In the genomic region with DNA sequence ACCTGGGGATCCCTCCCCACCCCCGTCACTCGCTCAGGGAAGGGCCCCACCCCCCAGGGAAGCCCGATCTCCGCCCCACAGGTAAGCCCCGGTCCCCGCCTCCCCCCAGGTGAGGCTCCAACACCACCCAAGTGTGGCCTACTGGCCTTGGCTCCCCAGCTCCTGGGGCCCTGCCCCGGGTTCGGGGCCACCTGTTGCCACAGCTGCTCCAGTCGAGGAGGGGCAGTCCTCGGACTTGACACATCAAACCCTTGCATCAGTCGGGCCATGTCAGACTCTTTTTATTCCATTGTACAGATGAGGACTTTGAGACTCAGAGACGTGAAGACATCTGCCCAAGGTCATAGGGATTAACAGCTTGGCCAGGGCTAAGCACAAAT, we compare ENCODE assay signal across 8 cellular contexts. TPM values are rescaled to one million over a fixed set of nuclear protein-coding genes. Genes with fewer than 3 reads are reported as not detected.
DNase-seq lines count a peak whose midpoint lies in the region; ATAC-seq, FAIRE-seq and TF ChIP-seq lines count a peak whose summit lies in the region.

No MANE protein-coding gene starts in this region.

- no peak overlapping the region for H2AK5ac ChIP-seq in H1 (ENCODE audit: low read depth, low read length)

- TF ChIP-seq EP300 in H1 (IDR thresholded peaks at IDR 0.05; ENCODE audit: borderline replicate concordance in 1 of 2, low read depth in 2 of 2, low read length in 2 of 2), result no peak

- no peak overlapping the region for H3K27ac ChIP-seq in H1 (ENCODE audit: low read depth, low read length)

- H3K23me2 ChIP-seq in H1 (ENCODE audit: low read depth, low read length), result peaks cover 8% of the 10 kb centered on the region; the same call in 1 of the 2 replicates

- TF ChIP-seq CTCF in GM06990 (IDR thresholded peaks at IDR 0.05; ENCODE audit: insufficient read depth, low read length, poor library complexity, severe bottlenecking) (no peak), H1 (IDR thresholded peaks at IDR 0.05; ENCODE audit: control extremely low read depth in 1 of 3, insufficient read depth in 1 of 3, low read depth in 1 of 3, low read length in 3 of 3) (no peak)

- H3K36me3 ChIP-seq in GM06990 (ENCODE audit: control insufficient read depth, insufficient read depth, low read length), result no peaks in the 10 kb centered on the region; the same call in 1 of the 2 replicates
- peaks cover 0 to 4% (median 0%) of the 10 kb centered on the region in 4 experiments; a peak in 1 of 8 replicates for H3K36me3 ChIP-seq in H1 (ENCODE audit: control insufficient read depth in 2 of 4, insufficient read depth in 4 of 4, low read length in 3 of 4)

- peak overlapping the region in 3 of 4 experiments; percentile 1 to 47 (median 8); a peak in 3 of 7 replicates for H3K9ac ChIP-seq in H1 (replicated peaks in 1 of 4; ENCODE audit: extremely low read depth in 1 of 4, low read depth in 3 of 4, low read length in 3 of 4)

- H3K27me3 Mint-ChIP-seq in T-cell (no peaks in the 10 kb centered on the region), naive B cell (no peaks in the 10 kb centered on the region)

- H3K14ac ChIP-seq in H1 (ENCODE audit: insufficient read length), result no peak overlapping the region

- peak overlapping the region; percentile 22 for H4K5ac ChIP-seq in H1 (ENCODE audit: insufficient read length, low read depth, low read length)

- peak overlapping the region; percentile 83 for H3K4me3 ChIP-seq in GM06990 (replicated peaks; ENCODE audit: low read depth, low read length)
- H3K4me3 ChIP-seq in H1 (ENCODE audit: extremely low read depth in 1 of 4, insufficient read depth in 2 of 4, low read depth in 3 of 4, low read length in 4 of 4), result peak overlapping the region; percentile 81 to 85 (median 82)

- H2BK12ac ChIP-seq in H1 (ENCODE audit: low read depth, low read length), result 0 out of 2 replicates have a peak overlapping the region, but pooled peaks have one; percentile 27

- H2BK20ac ChIP-seq in H1 (ENCODE audit: low read length), result no peak overlapping the region

- no peaks in the 10 kb centered on the region for H3K9me3 Mint-ChIP-seq in T-cell
- no peaks in the 10 kb centered on the region for H3K9me3 Mint-ChIP-seq in naive B cell

- H3K27ac Mint-ChIP-seq in T-cell (peak overlapping the region; percentile 15 to 68), naive B cell (peak overlapping the region in 2 of 6 donors; percentile 20 to 90)

- peaks cover 3% of the 10 kb centered on the region; the same call in 1 of the 2 replicates for H3K79me1 ChIP-seq in H1 (ENCODE audit: low read depth, low read length)

- no peak overlapping the region for H2AFZ ChIP-seq in H1 (ENCODE audit: low read length)

- POLR2A ChIA-PET in T-cell (lab: Charles Lee), result no interaction called here
- POLR2A ChIA-PET in H1 (lab: Charles Lee; ENCODE audit: partially characterized antibody), result interaction anchor here (1.0 to 2.5 kb wide), 4 partner anchors 14 to 56 kb away, joined by 3 to 7 read pairs (median 4); no protein-coding TSS in a partner anchor

- no peaks in the 10 kb centered on the region for H4K20me1 ChIP-seq in H1 (replicated peaks in 1 of 2; ENCODE audit: control insufficient read depth in 1 of 2, insufficient read depth in 2 of 2, low read length in 2 of 2)

- H3K9me3 ChIP-seq in H1 (ENCODE audit: insufficient read depth in 2 of 2, low read depth in 1 of 2, low read length in 1 of 2), result no peaks in the 10 kb centered on the region

- no peak for DNase-seq in GM06990 (ENCODE audit: extremely low read depth, insufficient read length)
- peak in 15 of 34 experiments; percentile 8 to 42 (median 24) for DNase-seq in T-cell
- no peak for DNase-seq in H1 (ENCODE audit: low read depth in 1 of 2, low spot score in 2 of 2)
- no peak for DNase-seq in naive B cell
- no peak for DNase-seq in iPS-NIHi11 (ENCODE audit: low spot score)
- no peak for DNase-seq in AG20443 (ENCODE audit: low spot score)
- DNase-seq in occipital lobe (lab: John Stamatoyannopoulos, UW), result no peak

- no peak overlapping the region for H3K56ac ChIP-seq in H1 (replicated peaks; ENCODE audit: insufficient read length, low read depth, low read length)

- peak overlapping the region; percentile 69 for H4K8ac ChIP-seq in H1 (ENCODE audit: extremely low read depth, insufficient read depth, low read length)

- no peak for TF ChIP-seq POLR2A in H1 (IDR thresholded peaks at IDR 0.05; ENCODE audit: control extremely low read depth in 1 of 2, low read depth in 2 of 2, low read length in 2 of 2)

- CTCF ChIA-PET in T-cell (lab: Charles Lee), result interaction anchor here in 1 of 2 donors (0.9 kb wide), 1 partner anchor 20 kb away, joined by 4 read pairs; no protein-coding TSS in a partner anchor
- CTCF ChIA-PET in H1 (lab: Charles Lee; ENCODE audit: partially characterized antibody), result interaction anchor here (0.5 to 1.6 kb wide), 10 partner anchors 18 to 566 kb away, joined by 3 to 11 read pairs (median 3); no protein-coding TSS in a partner anchor

- FAIRE-seq in H1 (lab: Jason Lieb, UNC), result no peak

- no peak overlapping the region for H2BK15ac ChIP-seq in H1 (ENCODE audit: low read length)

- no peaks in the 10 kb centered on the region for H3K27me3 ChIP-seq in GM06990 (replicated peaks; ENCODE audit: control insufficient read depth, insufficient read depth, low read length)
- H3K27me3 ChIP-seq in H1 (replicated peaks in 1 of 4; ENCODE audit: control insufficient read depth in 3 of 4, extremely low read depth in 1 of 4, insufficient read depth in 3 of 4, low read length in 3 of 4), result peaks cover 0 to 4% (median 3%) of the 10 kb centered on the region in 4 experiments; a peak in 3 of 7 replicates

- no peak overlapping the region for H4K91ac ChIP-seq in H1 (replicated peaks; ENCODE audit: insufficient read length, low read length)

- H3K36me3 Mint-ChIP-seq in T-cell, result peaks cover 13% of the 10 kb centered on the region
- H3K36me3 Mint-ChIP-seq in naive B cell, result no peaks in the 10 kb centered on the region

- TF ChIP-seq RAD21 in H1 (IDR thresholded peaks at IDR 0.05 in 1 of 2, conservative IDR thresholded peaks at IDR 0.05 in 1 of 2; ENCODE audit: low read depth in 2 of 2, low read length in 2 of 2), result no peak

- H3K4me3 Mint-ChIP-seq in T-cell (peak overlapping the region; percentile 77 to 83 (median 81)), naive B cell (peak overlapping the region; percentile 74 to 91 (median 86))

- H3K18ac ChIP-seq in H1 (ENCODE audit: extremely low read depth, low read length), result peak overlapping the region; percentile 95; the same call in 1 of the 2 replicates

- H3K23ac ChIP-seq in H1 (ENCODE audit: insufficient read length), result no peak overlapping the region

- H3K4me1 ChIP-seq in H1 (replicated peaks in 1 of 4; ENCODE audit: control insufficient read depth in 3 of 4, insufficient read depth in 4 of 4, low read length in 3 of 4), result peaks cover 0 to 6% (median under 1%) of the 10 kb centered on the region in 4 experiments; a peak in 2 of 7 replicates

- H2BK5ac ChIP-seq in H1 (ENCODE audit: low read depth, low read length), result no peak overlapping the region

- WGBS in H1 (ENCODE audit: extremely low coverage in 1 of 2, insufficient coverage in 1 of 2, insufficient read length in 1 of 2, insufficient replicate concordance in 2 of 2, low coverage in 1 of 2, low lambda C conversion rate in 2 of 2, missing lambda C conversion rate in 1 of 2), 2 experiments, result 46% methylated on average over 6 of the region's 12 CpGs; no CpG with 5 or more reads in 1 of the 2 experiments

- H3K4me1 Mint-ChIP-seq in T-cell (peaks cover 14 to 25% (median 17%) of the 10 kb centered on the region in 3 donors), naive B cell (peaks cover 10 to 13% (median 12%) of the 10 kb centered on the region in 3 donors)

- peak overlapping the region; percentile 55 to 68 for H3K4me2 ChIP-seq in H1 (ENCODE audit: insufficient read depth in 1 of 2, low read depth in 2 of 2, low read length in 2 of 2)

- H3K4ac ChIP-seq in H1 (replicated peaks; ENCODE audit: insufficient read length, low read depth, low read length), result no peak overlapping the region

- H2BK120ac ChIP-seq in H1 (replicated peaks; ENCODE audit: low read depth, low read length), result no peak overlapping the region

- peak; percentile 27 for ATAC-seq in HG02973 (IDR thresholded peaks at IDR 0.05; ENCODE audit: unreplicated experiment)
- peak; percentile 39 to 55 (median 50) for ATAC-seq in T-cell (replicated peaks in 1 of 4)
- peak; percentile 11 to 15 for ATAC-seq in naive B cell (ENCODE audit: low read depth in 2 of 2)

- no peaks in the 10 kb centered on the region for H3K79me2 ChIP-seq in H1 (ENCODE audit: control insufficient read depth in 1 of 2, insufficient read depth in 2 of 2, low read length in 2 of 2)

RNA-seq across cellular contexts. Expression of a gene that starts 0.5 kb away (rescaled TPM):
- 10 to 100 TPM; 25.9 to 41.3 (median 37.4) TPM for total RNA-seq in T-cell
- 33.0 and 36.4 TPM in 2 replicates for total RNA-seq in H1 (2021; fragmentation: NEBNext Ultra II Directional; extraction: Animal tissue kit (Norgen Biotek cat#: 25700))
- 12.5 and 20.5 TPM in 2 replicates for polyA plus RNA-seq in H1 (2011; rRNA removed)
- polyA plus RNA-seq in H1 (2011; cell fraction: cytosol; rRNA removed), result 17.1 TPM
- 71.1 TPM for polyA plus RNA-seq in H1 (2011; cell fraction: nucleus; rRNA removed)
- polyA plus RNA-seq in H1 (2012, experiment 1 of 2), result 20.2 to 39.2 TPM (median 31.7 TPM) in 4 replicates
- 21.2 TPM for polyA plus RNA-seq in H1 (2012, experiment 2 of 2)
- polyA plus RNA-seq in H1 (2013, experiment 1 of 2), result 17.9 TPM
- polyA plus RNA-seq in H1 (2013, experiment 2 of 2), result 16.1 TPM
- polyA minus RNA-seq in H1 (2011; rRNA and poly(A)+ RNA removed), result 15.8 and 22.9 TPM in 2 replicates
- 17.1 TPM for polyA minus RNA-seq in H1 (2011; cell fraction: cytosol; rRNA and poly(A)+ RNA removed)
- 19.3 TPM for polyA minus RNA-seq in H1 (2011; cell fraction: nucleus; rRNA and poly(A)+ RNA removed)
- 10 to 100 TPM in 2 of 6 donors, 1 to 10 TPM in 4; 2.9 to 13.9 (median 4.3) TPM for polyA plus RNA-seq in naive B cell (ENCODE audit: low read depth in 6 of 6)
- total RNA-seq in occipital lobe, result 8.9 TPM

RNA-seq across cellular contexts. Expression of a gene that starts 0.6 kb away (rescaled TPM):
- total RNA-seq in T-cell, result 1 to 10 TPM; 1.3 to 3.6 (median 1.7) TPM
- total RNA-seq in H1 (2021; fragmentation: NEBNext Ultra II Directional; extraction: Animal tissue kit (Norgen Biotek cat#: 25700)), result 4.6 and 4.7 TPM in 2 replicates
- polyA plus RNA-seq in H1 (2011; rRNA removed), result 4.6 and 6.0 TPM in 2 replicates
- polyA plus RNA-seq in H1 (2011; cell fraction: cytosol; rRNA removed), result 5.2 TPM
- polyA plus RNA-seq in H1 (2011; cell fraction: nucleus; rRNA removed), result 12.9 TPM
- polyA plus RNA-seq in H1 (2012, experiment 1 of 2), result 2.8 to 5.0 TPM (median 3.9 TPM) in 4 replicates
- polyA plus RNA-seq in H1 (2012, experiment 2 of 2), result 3.1 TPM
- 3.8 TPM for polyA plus RNA-seq in H1 (2013, experiment 1 of 2)
- polyA plus RNA-seq in H1 (2013, experiment 2 of 2), result 3.4 TPM
- polyA minus RNA-seq in H1 (2011; rRNA and poly(A)+ RNA removed), result 2.5 and 3.4 TPM in 2 replicates
- 3.8 TPM for polyA minus RNA-seq in H1 (2011; cell fraction: cytosol; rRNA and poly(A)+ RNA removed)
- polyA minus RNA-seq in H1 (2011; cell fraction: nucleus; rRNA and poly(A)+ RNA removed), result 7.3 TPM
- under 1 TPM in 2 of 6 donors, not detected in 4; 0.47 to 0.51 TPM for polyA plus RNA-seq in naive B cell (ENCODE audit: low read depth in 6 of 6)
- 11.1 TPM for total RNA-seq in occipital lobe

RNA-seq across cellular contexts. Expression of a gene that starts 29.6 kb away (rescaled TPM):
- total RNA-seq in T-cell (1 to 10 TPM in 3 of 5 donors, under 1 TPM in 1, not detected in 1; 0.85 to 2.3 (median 1.5) TPM), occipital lobe (5.6 TPM)
- total RNA-seq in H1 (2021; fragmentation: NEBNext Ultra II Directional; extraction: Animal tissue kit (Norgen Biotek cat#: 25700)), result not detected in 2 replicates
- polyA plus RNA-seq in H1 (2011; rRNA removed) (0.14 and 0.62 TPM in 2 replicates), naive B cell (ENCODE audit: low read depth in 6 of 6) (not detected)
- polyA plus RNA-seq in H1 (2011; cell fraction: cytosol; rRNA removed), result not detected
- polyA plus RNA-seq in H1 (2011; cell fraction: nucleus; rRNA removed), result not detected
- 0.69 to 0.83 TPM in 2 of 4 replicates, not detected in the others for polyA plus RNA-seq in H1 (2012, experiment 1 of 2)
- polyA plus RNA-seq in H1 (2012, experiment 2 of 2), result not detected
- polyA plus RNA-seq in H1 (2013, experiment 1 of 2), result 1.2 TPM
- 1.3 TPM for polyA plus RNA-seq in H1 (2013, experiment 2 of 2)
- polyA minus RNA-seq in H1 (2011; rRNA and poly(A)+ RNA removed), result not detected in 2 replicates
- not detected for polyA minus RNA-seq in H1 (2011; cell fraction: cytosol; rRNA and poly(A)+ RNA removed)
- polyA minus RNA-seq in H1 (2011; cell fraction: nucleus; rRNA and poly(A)+ RNA removed), result not detected

RNA-seq across cellular contexts. Expression of a gene that starts 31.7 kb away (rescaled TPM):
- total RNA-seq in T-cell (under 1 TPM in 1 of 5 donors, not detected in 4; 0.09 TPM), occipital lobe (not detected)
- 0.75 and 1.5 TPM in 2 replicates for total RNA-seq in H1 (2021; fragmentation: NEBNext Ultra II Directional; extraction: Animal tissue kit (Norgen Biotek cat#: 25700))
- polyA plus RNA-seq in H1 (2011; rRNA removed) (1.0 and 2.3 TPM in 2 replicates), naive B cell (ENCODE audit: low read depth in 6 of 6) (not detected)
- polyA plus RNA-seq in H1 (2011; cell fraction: cytosol; rRNA removed), result 1.8 TPM
- 2.7 TPM for polyA plus RNA-seq in H1 (2011; cell fraction: nucleus; rRNA removed)
- polyA plus RNA-seq in H1 (2012, experiment 1 of 2), result 0.61 to 2.0 TPM (median 1.5 TPM) in 4 replicates
- 1.7 TPM for polyA plus RNA-seq in H1 (2012, experiment 2 of 2)
- polyA plus RNA-seq in H1 (2013, experiment 1 of 2), result 0.18 TPM
- polyA plus RNA-seq in H1 (2013, experiment 2 of 2), result 0.68 TPM
- 0.22 TPM in 1 of 2 replicates, not detected in the other for polyA minus RNA-seq in H1 (2011; rRNA and poly(A)+ RNA removed)
- not detected for polyA minus RNA-seq in H1 (2011; cell fraction: cytosol; rRNA and poly(A)+ RNA removed)
- 1.2 TPM for polyA minus RNA-seq in H1 (2011; cell fraction: nucleus; rRNA and poly(A)+ RNA removed)

RNA-seq across cellular contexts. Expression of a gene that starts 45.8 kb away (rescaled TPM):
- 100 to 1,000 TPM in 3 of 5 donors, 10 to 100 TPM in 2; 67.3 to 118 (median 110) TPM for total RNA-seq in T-cell
- 68.7 and 77.1 TPM in 2 replicates for total RNA-seq in H1 (2021; fragmentation: NEBNext Ultra II Directional; extraction: Animal tissue kit (Norgen Biotek cat#: 25700))
- 80.8 and 127 TPM in 2 replicates for polyA plus RNA-seq in H1 (2011; rRNA removed)
- 69.0 TPM for polyA plus RNA-seq in H1 (2011; cell fraction: cytosol; rRNA removed)
- polyA plus RNA-seq in H1 (2011; cell fraction: nucleus; rRNA removed), result 277 TPM
- polyA plus RNA-seq in H1 (2012, experiment 1 of 2), result 53.4 to 97.6 TPM (median 89.3 TPM) in 4 replicates
- polyA plus RNA-seq in H1 (2012, experiment 2 of 2), result 56.8 TPM
- 47.2 TPM for polyA plus RNA-seq in H1 (2013, experiment 1 of 2)
- polyA plus RNA-seq in H1 (2013, experiment 2 of 2), result 42.2 TPM
- 36.7 and 59.9 TPM in 2 replicates for polyA minus RNA-seq in H1 (2011; rRNA and poly(A)+ RNA removed)
- 32.1 TPM for polyA minus RNA-seq in H1 (2011; cell fraction: cytosol; rRNA and poly(A)+ RNA removed)
- polyA minus RNA-seq in H1 (2011; cell fraction: nucleus; rRNA and poly(A)+ RNA removed), result 66.5 TPM
- 1 to 10 TPM; 3.3 to 8.5 (median 5.4) TPM for polyA plus RNA-seq in naive B cell (ENCODE audit: low read depth in 6 of 6)
- 10.1 TPM for total RNA-seq in occipital lobe
